ENCODE assay signal across 8 cellular contexts in the genomic region with DNA sequence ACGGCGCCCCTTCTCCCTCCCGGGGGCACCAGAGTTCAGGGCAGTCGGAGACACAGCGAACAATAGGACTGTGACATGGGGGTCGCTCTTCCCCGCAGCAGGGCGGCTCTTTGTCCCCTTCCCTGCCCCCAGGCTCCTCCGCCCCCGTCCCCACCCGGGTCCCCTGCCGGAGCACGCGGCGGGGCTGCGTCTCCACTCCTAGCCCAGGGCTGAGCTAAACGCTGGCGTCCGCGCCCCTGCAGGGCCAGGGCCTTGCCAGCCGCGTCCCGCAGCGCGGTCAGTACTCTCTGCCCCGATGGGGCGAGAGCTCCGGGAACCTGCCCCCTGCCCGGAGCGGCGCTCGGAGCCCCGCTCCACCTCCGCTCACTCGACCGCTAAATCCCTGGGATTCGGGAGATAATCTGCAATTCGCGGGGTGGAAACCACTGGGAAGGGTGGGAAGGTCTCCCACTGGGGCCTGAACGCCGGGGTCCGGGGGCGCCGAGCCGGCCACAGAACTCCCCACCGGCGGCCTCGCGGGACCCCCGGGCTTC. TPM values are rescaled to one million over a fixed set of nuclear protein-coding genes. Genes with fewer than 3 reads are reported as not detected.
A peak's percentile ranks its signal among the peaks of the same experiment; 100 is the strongest.
DNase-seq lines count a peak whose midpoint lies in the region; ATAC-seq and TF ChIP-seq lines count a peak whose summit lies in the region.

No MANE protein-coding gene starts in this region.

- peak overlapping the region; percentile 87 for H3K4me3 ChIP-seq in Jurkat, Clone E6-1 (ENCODE audit: low read length)
- H3K4me3 ChIP-seq in heart left ventricle, result peak overlapping the region; percentile 42 to 93 (median 82)

- TF ChIP-seq POLR2A in heart left ventricle (IDR thresholded peaks at IDR 0.05), result no peak

- DNase-seq in COR-L47 (lab: John Stamatoyannopoulos, UW) (peak; percentile 62), heart left ventricle (no peak), retina (peak; percentile 89), KG1 (lab: John Stamatoyannopoulos, UW) (no peak), ureter (ENCODE audit: low spot score) (no peak)
- DNase-seq in Jurkat, Clone E6-1 (ENCODE audit: low read depth, low spot score), result no peak
- DNase-seq in activated T-helper 9 cell treated with anti-CD3 and anti-CD28 coated beads, Interleukin-2, amount 50 U/mL, for 16 hours (ENCODE audit: low read depth), result peak; percentile 20

- H3K4me1 ChIP-seq in heart left ventricle, result peaks cover 8 to 57% (median 41%) of the 10 kb centered on the region in 12 donors

- 0 to 1% (median 0%) methylated on average over 6 to 50 of the region's 50 CpGs; no CpG with 5 or more reads in 1 of the 4 donors for WGBS in heart left ventricle, 4 donors

- H3K27ac ChIP-seq in heart left ventricle, result peak overlapping the region; percentile 75 to 96 (median 91)

- ATAC-seq in GM21381 (IDR thresholded peaks at IDR 0.05; ENCODE audit: unreplicated experiment) (peak; percentile 15), heart left ventricle (peak in 3 of 4 donors; percentile 33 to 43 (median 40))

- intact Hi-C loops in heart left ventricle (cut with DNase I), result loop anchor here in 8 of 10 donors (5.0 to 10.0 kb wide), 7 partner anchors 33 to 83 kb away; no protein-coding TSS in a partner anchor

- TF ChIP-seq CTCF in heart left ventricle (IDR thresholded peaks at IDR 0.05), result peak in 1 of 12 donors; percentile 4

- H3K9me3 ChIP-seq in heart left ventricle, result no peaks in the 10 kb centered on the region

- peaks cover 0 to 22% (median 0%) of the 10 kb centered on the region in 9 donors for H3K27me3 ChIP-seq in heart left ventricle

- H3K36me3 ChIP-seq in heart left ventricle, result no peaks in the 10 kb centered on the region

RNA-seq across cellular contexts. Expression of a gene that starts 0.8 kb away (rescaled TPM):
- polyA plus RNA-seq in Jurkat, Clone E6-1 (2012; ENCODE audit: insufficient read depth, insufficient read length), result 24.5 TPM
- total RNA-seq in heart left ventricle (10 to 100 TPM; 22.5 to 45.4 (median 29.2) TPM), ureter (30.1 TPM)
- 10 to 100 TPM; 29.7 to 43.5 TPM for polyA plus RNA-seq in heart left ventricle

RNA-seq across cellular contexts. Expression of a gene that starts 40.1 kb away (rescaled TPM):
- not detected for polyA plus RNA-seq in Jurkat, Clone E6-1 (2012; ENCODE audit: insufficient read depth, insufficient read length)
- total RNA-seq in heart left ventricle (1 to 10 TPM in 8 of 9 donors, under 1 TPM in 1; 0.75 to 3.1 (median 1.5) TPM), ureter (2.4 TPM)
- under 1 TPM; 0.34 to 0.86 TPM for polyA plus RNA-seq in heart left ventricle

Comparison
In these comparisons a context has a peak if more than half of its experiments do, and no peak if none do; other contexts are left out.
1. DNase-seq: peak in COR-L47 (single experiment), activated T-helper 9 cell treated with anti-CD3 and anti-CD28 coated beads, Interleukin-2, amount 50 U/mL, for 16 hours (single experiment) and retina (single experiment); none in Jurkat, Clone E6-1 (single experiment), heart left ventricle (0 of 5), KG1 (single experiment) and ureter (single experiment).